1 cellular context compared by ENCODE assay signal in genomic region chrX:41382699-41383645, GRCh38.
TF ChIP-seq lines count a peak whose summit lies in the region.

No MANE protein-coding gene starts in this region.

TF ChIP-seq in GM23338, 12 proteins besides CTCF, POLR2A, EP300 and RAD21 (continued from another document):
- TF ChIP-seq ZNF462 (CRISPR knock-in tag; IDR thresholded peaks at IDR 0.05), result no peak
- TF ChIP-seq CREB1 (CRISPR knock-in tag; IDR thresholded peaks at IDR 0.05; ENCODE audit: low read depth), result no peak
- no peak for TF ChIP-seq NANOG (IDR thresholded peaks at IDR 0.05; ENCODE audit: borderline replicate concordance)
